8 cellular contexts compared by ENCODE assay signal in genomic region chr2:226215902-226216503, GRCh38.
DNase-seq lines count a peak whose midpoint lies in the region; ATAC-seq and TF ChIP-seq lines count a peak whose summit lies in the region.

No MANE protein-coding gene starts in this region.

- H3K4me1 ChIP-seq in CD4-positive, alpha-beta memory T cell (ENCODE audit: insufficient read depth, low read length), result no peaks in the 10 kb centered on the region
- peaks cover 2% of the 10 kb centered on the region for H3K4me1 ChIP-seq in psoas muscle
- H3K4me1 ChIP-seq in aorta (ENCODE audit: control insufficient read depth in 1 of 2, insufficient read depth in 2 of 2, low read length in 2 of 2), result peaks cover 0 to 3% of the 10 kb centered on the region in 2 donors

- no peaks in the 10 kb centered on the region for H3K9me3 Mint-ChIP-seq in CD4-positive, alpha-beta memory T cell

- no peaks in the 10 kb centered on the region for H3K27me3 ChIP-seq in CD4-positive, alpha-beta memory T cell (ENCODE audit: insufficient read depth, low read length)
- no peaks in the 10 kb centered on the region for H3K27me3 ChIP-seq in psoas muscle (ENCODE audit: insufficient read depth in 3 of 3, low read length in 2 of 3)
- no peaks in the 10 kb centered on the region for H3K27me3 ChIP-seq in aorta (ENCODE audit: control insufficient read depth in 1 of 2, insufficient read depth in 2 of 2, low read length in 1 of 2)

- CTCF ChIA-PET in CD4-positive, alpha-beta memory T cell (lab: Charles Lee; ENCODE audit: partially characterized antibody), result interaction anchor here (0.9 to 4.2 kb wide), 13 partner anchors 8 to 1022 kb away, joined by 3 to 37 read pairs (median 4); partner anchors contain the start of gene IRS1

- TF ChIP-seq CTCF in foreskin fibroblast (IDR thresholded peaks at IDR 0.05; ENCODE audit: low read depth, low read length), result peak; percentile 68
- TF ChIP-seq CTCF in psoas muscle (IDR thresholded peaks at IDR 0.05), result peak; percentile 46

- no peak overlapping the region for H3K27ac ChIP-seq in CD4-positive, alpha-beta memory T cell (ENCODE audit: low read depth, low read length)
- no peak overlapping the region for H3K27ac ChIP-seq in psoas muscle
- H3K27ac ChIP-seq in aorta (ENCODE audit: low read depth in 1 of 2, low read length in 2 of 2), result no peak overlapping the region

- POLR2A ChIA-PET in CD4-positive, alpha-beta memory T cell (lab: Charles Lee; ENCODE audit: partially characterized antibody), result no interaction called here

- no peaks in the 10 kb centered on the region for H3K36me3 Mint-ChIP-seq in CD4-positive, alpha-beta memory T cell

- H3K4me3 Mint-ChIP-seq in CD4-positive, alpha-beta memory T cell, result no peak overlapping the region

- peak; percentile 95 for ATAC-seq in GM19395 (IDR thresholded peaks at IDR 0.05; ENCODE audit: unreplicated experiment)
- ATAC-seq in HG03432 (IDR thresholded peaks at IDR 0.05; ENCODE audit: unreplicated experiment), result peak; percentile 99
- ATAC-seq in psoas muscle, result peak; percentile 62 to 88 (median 81)
- no peak for ATAC-seq in aorta (ENCODE audit: low FRiP score)

- no peak overlapping the region for H3K27ac Mint-ChIP-seq in CD4-positive, alpha-beta memory T cell

- no peak overlapping the region for H3K4me3 ChIP-seq in CD4-positive, alpha-beta memory T cell (ENCODE audit: low read length in 2 of 2)
- no peak overlapping the region for H3K4me3 ChIP-seq in foreskin fibroblast (ENCODE audit: low read depth in 1 of 2, low read length in 2 of 2)
- H3K4me3 ChIP-seq in psoas muscle, result no peak overlapping the region
- H3K4me3 ChIP-seq in aorta (ENCODE audit: low read length in 2 of 2), result no peak overlapping the region

- 64 to 67% (median 67%) methylated on average over 11 of the region's 11 CpGs for WGBS in psoas muscle, 3 donors
- 63 to 66% methylated on average over 11 of the region's 11 CpGs for WGBS in aorta, 2 donors

- H3K4me1 Mint-ChIP-seq in CD4-positive, alpha-beta memory T cell, result peaks cover 0 to 3% (median 2%) of the 10 kb centered on the region in 4 donors

- intact Hi-C loops in CD4-positive, alpha-beta memory T cell (cut with micrococcal nuclease), result loop anchor here (1.0 to 2.0 kb wide), 2 partner anchors 586 to 769 kb away; no protein-coding TSS in a partner anchor
- intact Hi-C loops in psoas muscle (cut with DNase I) (loop anchor here (5.0 to 10.0 kb wide), 2 partner anchors 581 to 589 kb away; partner anchors contain the start of gene IRS1 (in 1 of the 2)), aorta (cut with DNase I) (loop anchor here in 1 of 2 donors (10.0 kb wide), 1 partner anchor 589 kb away; no protein-coding TSS in a partner anchor)

- no peaks in the 10 kb centered on the region for H3K9me3 ChIP-seq in CD4-positive, alpha-beta memory T cell (ENCODE audit: control insufficient read depth in 1 of 2, low read length in 2 of 2)
- H3K9me3 ChIP-seq in psoas muscle (no peaks in the 10 kb centered on the region), aorta (ENCODE audit: control insufficient read depth, low read length) (no peaks in the 10 kb centered on the region)

- no peaks in the 10 kb centered on the region for H3K36me3 ChIP-seq in CD4-positive, alpha-beta memory T cell (ENCODE audit: insufficient read depth, low read length)
- no peaks in the 10 kb centered on the region for H3K36me3 ChIP-seq in psoas muscle (ENCODE audit: insufficient read depth in 1 of 2, low read depth in 1 of 2)
- no peaks in the 10 kb centered on the region for H3K36me3 ChIP-seq in aorta (ENCODE audit: control insufficient read depth in 1 of 2, insufficient read depth in 2 of 2, low read length in 1 of 2)

- peaks cover 4 to 7% of the 10 kb centered on the region in 2 donors for H3K27me3 Mint-ChIP-seq in CD4-positive, alpha-beta memory T cell

- peak; percentile 42 to 58 (median 50) for DNase-seq in CD4-positive, alpha-beta memory T cell
- DNase-seq in NOMO-1 treated with dmso at 0.1 percent for 144 hours (lab: John Stamatoyannopoulos, UW; ENCODE audit: unreplicated experiment) (peak; percentile 50), foreskin fibroblast (peak; percentile 37 to 67), psoas muscle (peak in 1 of 2 donors; percentile 16), aorta (no peak)
- DNase-seq in activated T-cell treated with anti-CD3 and anti-CD28 coated beads, Interleukin-2, amount 50 U/mL, for 1 hour, result peak; percentile 16

Comparison
In these comparisons a context has a peak if more than half of its experiments do, and no peak if none do; other contexts are left out.
1. DNase-seq: peak in CD4-positive, alpha-beta memory T cell (5 of 5), NOMO-1 treated with dmso at 0.1 percent for 144 hours (single experiment), activated T-cell treated with anti-CD3 and anti-CD28 coated beads, Interleukin-2, amount 50 U/mL, for 1 hour (single experiment) and foreskin fibroblast (2 of 2); none in aorta (0 of 2).